Comparison of ENCODE assay signal across 14 cellular contexts in the genomic region with DNA sequence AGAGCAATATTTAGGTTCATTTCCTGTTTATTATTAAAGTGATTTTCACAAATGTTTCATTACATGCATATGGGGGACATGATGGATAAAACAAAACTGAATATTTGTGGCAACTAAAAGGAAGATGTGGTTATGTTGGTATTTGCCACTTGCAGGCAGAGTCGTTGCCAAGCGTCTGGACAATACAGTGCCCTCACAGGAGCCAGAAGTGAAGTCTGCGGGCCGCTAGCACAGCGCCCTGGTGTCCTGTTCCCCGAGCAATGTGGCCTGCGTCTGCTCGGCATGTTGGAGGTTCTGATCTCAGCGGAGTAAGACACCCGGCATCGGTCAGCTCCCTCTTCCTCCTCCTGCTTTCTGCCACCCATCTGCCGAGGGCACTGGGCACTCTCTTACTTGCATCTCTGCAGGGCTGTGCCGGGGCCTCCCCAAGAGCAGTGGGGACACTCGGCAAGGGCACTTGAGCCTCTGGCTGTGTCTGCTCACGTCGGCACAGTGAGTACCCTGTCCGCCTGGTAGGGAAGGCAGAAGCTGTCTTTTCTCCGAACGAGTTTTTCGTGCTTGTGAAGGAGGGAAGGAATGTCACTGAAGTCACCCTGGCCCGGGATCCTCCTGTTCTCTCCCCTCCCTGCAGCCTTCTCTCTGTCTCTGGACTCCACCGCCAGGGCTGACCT. TPM values are rescaled to one million over a fixed set of nuclear protein-coding genes. Genes with fewer than 3 reads are reported as not detected.
A peak's percentile ranks its signal among the peaks of the same experiment; 100 is the strongest.
DNase-seq lines count a peak whose midpoint lies in the region; ATAC-seq, FAIRE-seq and TF ChIP-seq lines count a peak whose summit lies in the region.
"Had no signal": no experiment of that assay in that cellular context is flagged by ENCODE, and none has a peak within 500 bp of the region (broad histone marks: within the 10 kb centered on the region; RNA-seq: fewer than 3 reads in every experiment).

No MANE protein-coding gene starts in this region.

- peaks cover 3% of the 10 kb centered on the region for H3K27me3 Mint-ChIP-seq in astrocyte (ENCODE audit: low read depth, unreplicated experiment)
- peaks cover 2% of the 10 kb centered on the region for H3K27me3 Mint-ChIP-seq in activated naive CD8-positive, alpha-beta T cell treated with anti-CD3 and anti-CD28 coated beads for 36 hours

- no peak overlapping the region for H3K27ac ChIP-seq in astrocyte (ENCODE audit: low read depth, low read length)

- peak; percentile 79 for DNase-seq in AG10803 (ENCODE audit: low read depth)
- DNase-seq in H4 (ENCODE audit: low spot score), result peak; percentile 70
- peak; percentile 50 for DNase-seq in astrocyte (ENCODE audit: low read depth)
- peak; percentile 39 for DNase-seq in left kidney (ENCODE audit: low read depth, low spot score)
- DNase-seq in activated naive CD8-positive, alpha-beta T cell treated with anti-CD3 and anti-CD28 coated beads for 36 hours, result no peak
- no peak for DNase-seq in activated CD4-positive, alpha-beta T cell treated with anti-CD3 and anti-CD28 coated beads for 1 hour
- no peak for DNase-seq in NCI-H2196 treated with DMSO at 0.1 percent for 48 hours (lab: John Stamatoyannopoulos, UW; ENCODE audit: unreplicated experiment)
- DNase-seq: cortex of kidney; hypothalamus; KG1; NCI-H1436 treated with DMSO at 0.1 percent for 48 hours; stimulated activated naive CD8-positive, alpha-beta T cell treated with anti-CD3 and anti-CD28 coated beads, Interleukin-15, Interleukin-2, amounts not matched to agents 100 U/mL and 50 U/mL, for 24 hours had no signal

- no peaks in the 10 kb centered on the region for H3K36me3 Mint-ChIP-seq in astrocyte (ENCODE audit: low read depth, unreplicated experiment)
- H3K36me3 Mint-ChIP-seq in activated naive CD8-positive, alpha-beta T cell treated with anti-CD3 and anti-CD28 coated beads for 36 hours, result no peaks in the 10 kb centered on the region

- no peaks in the 10 kb centered on the region for H3K36me3 ChIP-seq in astrocyte (ENCODE audit: insufficient read depth, low read length)

- H3K27me3 ChIP-seq in astrocyte (ENCODE audit: insufficient read depth, low read length), result peaks cover 2% of the 10 kb centered on the region

- no peak overlapping the region for H3K9ac ChIP-seq in astrocyte (ENCODE audit: low read length)

- H3K27ac Mint-ChIP-seq in astrocyte (ENCODE audit: unreplicated experiment), result peak overlapping the region; percentile 1
- H3K27ac Mint-ChIP-seq in activated naive CD8-positive, alpha-beta T cell treated with anti-CD3 and anti-CD28 coated beads for 36 hours, result no peak overlapping the region
- H3K27ac Mint-ChIP-seq: activated T-helper 2 cell treated with anti-CD3 and anti-CD28 coated beads, Interferon-gamma antibody, Interleukin-2, Interleukin-4, amounts not matched to agents 10 μg/mL and 5 μg/mL and 100 μg/mL, durations not matched to agents 14 hours and 24 hours and 36 hours had no signal

- ATAC-seq in HG02571 (IDR thresholded peaks at IDR 0.05; ENCODE audit: unreplicated experiment), result no peak
- ATAC-seq: stimulated activated naive CD8-positive, alpha-beta T cell treated with anti-CD3 and anti-CD28 coated beads, Interleukin-15, Interleukin-2, amounts not matched to agents 100 U/mL and 50 U/mL, for 24 hours had no signal

- FAIRE-seq in astrocyte (lab: Jason Lieb, UNC), result peak; percentile 9

- no peaks in the 10 kb centered on the region for H4K20me1 ChIP-seq in astrocyte (ENCODE audit: insufficient read depth, low read length)

- no peaks in the 10 kb centered on the region for H3K9me3 ChIP-seq in astrocyte (ENCODE audit: insufficient read depth, low read depth, low read length)

- H3K79me2 ChIP-seq in astrocyte (ENCODE audit: insufficient read depth, low read length), result no peaks in the 10 kb centered on the region

- H3K4me3 Mint-ChIP-seq in astrocyte (ENCODE audit: unreplicated experiment), result no peak overlapping the region
- no peak overlapping the region for H3K4me3 Mint-ChIP-seq in activated naive CD8-positive, alpha-beta T cell treated with anti-CD3 and anti-CD28 coated beads for 36 hours

- peaks cover 11% of the 10 kb centered on the region for H3K4me1 ChIP-seq in astrocyte (ENCODE audit: insufficient read depth, low read length)

- no peaks in the 10 kb centered on the region for H3K4me1 Mint-ChIP-seq in astrocyte (ENCODE audit: low read depth, unreplicated experiment)
- H3K4me1 Mint-ChIP-seq in activated naive CD8-positive, alpha-beta T cell treated with anti-CD3 and anti-CD28 coated beads for 36 hours, result no peaks in the 10 kb centered on the region

- H3K4me2 ChIP-seq in astrocyte (ENCODE audit: low read length), result peak overlapping the region; percentile 29

- peak overlapping the region; percentile 23 for H2AFZ ChIP-seq in astrocyte (ENCODE audit: low read depth, low read length)

- H3K4me3 ChIP-seq in AG10803 (ENCODE audit: low read length) (no peak overlapping the region; the same call in 1 of the 2 replicates), astrocyte (ENCODE audit: insufficient read depth, low read depth, low read length) (no peak overlapping the region)

- peaks cover 6% of the 10 kb centered on the region for H3K9me3 Mint-ChIP-seq in astrocyte (ENCODE audit: unreplicated experiment)
- no peaks in the 10 kb centered on the region for H3K9me3 Mint-ChIP-seq in activated naive CD8-positive, alpha-beta T cell treated with anti-CD3 and anti-CD28 coated beads for 36 hours
- H3K9me3 Mint-ChIP-seq: activated T-helper 2 cell treated with anti-CD3 and anti-CD28 coated beads, Interferon-gamma antibody, Interleukin-2, Interleukin-4, amounts not matched to agents 10 μg/mL and 5 μg/mL and 100 μg/mL, durations not matched to agents 14 hours and 24 hours and 36 hours had no signal

- TF ChIP-seq CTCF in AG10803 (conservative IDR thresholded peaks at IDR 0.05; ENCODE audit: low read length) (0 out of 2 replicates have a peak, but pooled peaks have one; percentile 1), astrocyte (IDR thresholded peaks at IDR 0.05; ENCODE audit: insufficient read depth, low read depth, low read length) (no peak)

RNA-seq across cellular contexts. Expression of a gene that starts 10.5 kb away (rescaled TPM):
- 35.2 and 48.3 TPM in 2 replicates for total RNA-seq in H4 (2014; rRNA removed; shearing (Covaris generic))
- total RNA-seq in astrocyte, result 21.4 and 21.6 TPM in 2 replicates
- total RNA-seq in activated naive CD8-positive, alpha-beta T cell treated with anti-CD3 and anti-CD28 coated beads for 36 hours, result 100 to 1,000 TPM; 104 to 106 TPM

RNA-seq across cellular contexts. Expression of a gene that starts 46.0 kb away (rescaled TPM):
- total RNA-seq in H4 (2014; rRNA removed; shearing (Covaris generic)), result 187 and 269 TPM in 2 replicates
- total RNA-seq in astrocyte, result 124 and 126 TPM in 2 replicates
- total RNA-seq in activated naive CD8-positive, alpha-beta T cell treated with anti-CD3 and anti-CD28 coated beads for 36 hours, result 100 to 1,000 TPM; 101 to 115 TPM

RNA-seq across cellular contexts. Expression of a gene that starts 54.2 kb away (rescaled TPM):
- total RNA-seq in H4 (2014; rRNA removed; shearing (Covaris generic)), result 14.6 and 16.5 TPM in 2 replicates
- 11.5 and 15.1 TPM in 2 replicates for total RNA-seq in astrocyte
- total RNA-seq in activated naive CD8-positive, alpha-beta T cell treated with anti-CD3 and anti-CD28 coated beads for 36 hours, result 10 to 100 TPM; 28.0 to 29.1 TPM

Comparison
In these comparisons a context has a peak if more than half of its experiments do, and no peak if none do; other contexts are left out.
1. DNase-seq: peak in AG10803 (single experiment), H4 (single experiment), astrocyte (single experiment) and left kidney (single experiment); none in activated naive CD8-positive, alpha-beta T cell treated with anti-CD3 and anti-CD28 coated beads for 36 hours (single experiment), activated CD4-positive, alpha-beta T cell treated with anti-CD3 and anti-CD28 coated beads for 1 hour (single experiment) and NCI-H2196 treated with DMSO at 0.1 percent for 48 hours (single experiment).